Comparison of ENCODE assay signal across 9 cellular contexts in genomic region chr14:106883218-106883692, GRCh38.
DNase-seq lines count a peak whose midpoint lies in the region; ATAC-seq and TF ChIP-seq lines count a peak whose summit lies in the region.
"Had no signal": no experiment of that assay in that cellular context is flagged by ENCODE, and none has a peak within 500 bp of the region (broad histone marks: within the 10 kb centered on the region; RNA-seq: fewer than 3 reads in every experiment).

No MANE protein-coding gene starts in this region.

- H3K4me3 ChIP-seq in heart left ventricle: no peak overlapping the region
- H3K4me3 ChIP-seq: SK-N-MC had no signal

- no peaks in the 10 kb centered on the region for H3K4me1 ChIP-seq in heart left ventricle

- no peak for TF ChIP-seq POLR2A in heart left ventricle (IDR thresholded peaks at IDR 0.05)

- intact Hi-C loops in heart left ventricle (cut with DNase I): no loop called here
- intact Hi-C loops in Right ventricle myocardium inferior (cut with DNase I): no loop called here

- H3K27me3 ChIP-seq in heart left ventricle: no peaks in the 10 kb centered on the region

- DNase-seq in heart left ventricle (peak in 2 of 5 donors; percentile 13 to 31), Right ventricle myocardium inferior (ENCODE audit: missing footprints) (no peak), left lobe of liver (ENCODE audit: low spot score) (no peak), caudate nucleus (lab: John Stamatoyannopoulos, UW) (no peak), NCI-H1105 (lab: John Stamatoyannopoulos, UW) (no peak), NCI-H82 treated with DMSO at 0.1 percent for 48 hours (lab: John Stamatoyannopoulos, UW; ENCODE audit: unreplicated experiment) (no peak)
- peak; percentile 44 for DNase-seq in activated T-cell treated with anti-CD3 and anti-CD28 coated beads, Interleukin-2, amount 50 U/mL, for 1 hour

- peak in 10 of 12 donors; percentile 13 to 53 (median 39) for TF ChIP-seq CTCF in heart left ventricle (IDR thresholded peaks at IDR 0.05)

- ATAC-seq in heart left ventricle (peak in 2 of 4 donors; percentile 66 to 75), Right ventricle myocardium inferior (no peak), left lobe of liver (peak; percentile 24), GM18861 (IDR thresholded peaks at IDR 0.05; ENCODE audit: unreplicated experiment) (no peak)

- no peaks in the 10 kb centered on the region for H3K36me3 ChIP-seq in heart left ventricle

- peaks cover 0 to 8% (median 2%) of the 10 kb centered on the region in 12 donors for H3K9me3 ChIP-seq in heart left ventricle

- no peak overlapping the region for H3K27ac ChIP-seq in heart left ventricle
- H3K27ac ChIP-seq in caudate nucleus (ENCODE audit: low read depth, low read length): no peak overlapping the region
- H3K27ac ChIP-seq: SK-N-MC had no signal

- 73 to 80% (median 77%) methylated on average over 33 to 44 of the region's 44 CpGs for WGBS in heart left ventricle, 4 donors
